In genomic region chr20:62622178-62622876, GRCh38 we compare ENCODE assay signal across 1 cellular context.
TF ChIP-seq lines count a peak whose summit lies in the region.

No MANE protein-coding gene starts in this region.

TF ChIP-seq in K562, 482 proteins besides CTCF, POLR2A, EP300 and RAD21:
- no peak for TF ChIP-seq RFX5 (IDR thresholded peaks at IDR 0.05; ENCODE audit: low read depth, low read length)
